Comparison of ENCODE assay signal across 8 cellular contexts in the genomic region with DNA sequence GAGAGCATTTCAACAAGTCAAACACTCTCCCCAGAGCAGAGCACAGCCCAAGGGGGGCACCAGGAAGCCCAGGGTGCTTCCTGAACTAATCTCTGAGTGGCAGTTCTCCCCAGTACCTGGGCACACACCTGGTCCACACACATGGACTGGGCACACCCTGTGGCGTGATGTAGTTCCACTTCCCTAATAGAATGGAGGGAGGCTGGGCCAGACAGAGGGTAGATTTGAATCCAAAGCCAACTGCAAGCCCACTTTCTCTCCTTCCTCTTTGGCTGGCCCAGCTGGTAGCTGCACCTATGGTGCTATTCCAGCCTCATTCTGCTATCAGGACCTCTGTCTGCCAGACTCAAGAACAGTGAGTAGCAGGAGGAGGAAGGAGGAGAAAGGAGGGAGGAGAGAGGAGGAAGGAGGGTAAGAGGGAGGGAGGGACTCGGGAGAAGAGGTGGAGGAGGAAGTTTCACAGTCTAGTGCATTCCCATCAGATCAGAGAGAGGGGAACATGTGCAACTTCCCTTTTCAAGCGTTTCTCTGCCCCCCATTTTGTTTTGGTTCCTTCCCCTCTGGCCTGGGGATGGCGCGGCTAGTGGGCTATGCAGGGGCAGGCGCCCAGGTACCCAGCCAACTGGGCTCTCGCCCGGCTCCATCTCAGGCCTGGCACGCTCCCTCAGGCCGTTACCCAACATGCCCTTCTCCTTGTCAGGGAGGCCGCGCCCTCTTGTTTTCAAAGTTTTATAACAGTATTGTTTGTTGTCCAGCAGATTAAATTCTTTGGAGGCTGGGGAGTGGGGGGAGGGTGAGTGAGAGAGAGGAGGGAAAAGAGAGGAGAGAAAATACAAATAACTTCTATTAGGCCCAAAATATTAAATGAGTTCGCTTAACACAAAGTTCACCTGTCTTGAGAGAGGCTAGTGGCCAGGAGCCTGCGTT. TPM values are rescaled to one million over a fixed set of nuclear protein-coding genes. Genes with fewer than 3 reads are reported as not detected.
DNase-seq lines count a peak whose midpoint lies in the region; TF ChIP-seq lines count a peak whose summit lies in the region.

No MANE protein-coding gene starts in this region.

- peak overlapping the region; percentile 80 for H3K27ac Mint-ChIP-seq in activated naive CD8-positive, alpha-beta T cell treated with anti-CD3 and anti-CD28 coated beads for 36 hours

- H3K27ac ChIP-seq in layer of hippocampus (ENCODE audit: low read depth, low read length) (peak overlapping the region; percentile 74), tibial artery (peak overlapping the region; percentile 85 to 100), brain microvascular endothelial cell (no peak overlapping the region)

- H3K4me1 Mint-ChIP-seq in activated naive CD8-positive, alpha-beta T cell treated with anti-CD3 and anti-CD28 coated beads for 36 hours: peaks cover 51% of the 10 kb centered on the region

- H3K36me3 Mint-ChIP-seq in activated naive CD8-positive, alpha-beta T cell treated with anti-CD3 and anti-CD28 coated beads for 36 hours: peaks cover 29% of the 10 kb centered on the region

- in situ Hi-C loops in brain microvascular endothelial cell (cut with HindIII; ENCODE audit: low pct_ligation_motif_present, low sequenced_read_pairs): no loop called here

- H3K9me3 Mint-ChIP-seq in activated naive CD8-positive, alpha-beta T cell treated with anti-CD3 and anti-CD28 coated beads for 36 hours: no peaks in the 10 kb centered on the region

- H3K4me3 ChIP-seq in tibial artery (no peak overlapping the region), brain microvascular endothelial cell (ENCODE audit: low read depth, low read length) (no peak overlapping the region), foreskin fibroblast (ENCODE audit: low read depth in 1 of 2, low read length in 2 of 2) (no peak overlapping the region)

- intact Hi-C loops in tibial artery (cut with DNase I; ENCODE audit: low total_unique reads): loop anchor here (10.0 kb wide), 1 partner anchor 417 kb away; no protein-coding TSS in a partner anchor

- H3K9me3 ChIP-seq in tibial artery: no peaks in the 10 kb centered on the region

- TF ChIP-seq CTCF in tibial artery (IDR thresholded peaks at IDR 0.05): no peak
- no peak for TF ChIP-seq CTCF in brain microvascular endothelial cell (IDR thresholded peaks at IDR 0.05; ENCODE audit: low read depth, low read length, missing control alignments)
- no peak for TF ChIP-seq CTCF in foreskin fibroblast (IDR thresholded peaks at IDR 0.05; ENCODE audit: low read depth, low read length)

- H3K27me3 ChIP-seq in layer of hippocampus (ENCODE audit: control insufficient read depth, insufficient read depth, low read length) (no peaks in the 10 kb centered on the region), tibial artery (no peaks in the 10 kb centered on the region), brain microvascular endothelial cell (replicated peaks) (no peaks in the 10 kb centered on the region)

- H3K36me3 ChIP-seq in tibial artery (peaks cover 86 to 100% (median 96%) of the 10 kb centered on the region in 3 donors), brain microvascular endothelial cell (replicated peaks) (no peaks in the 10 kb centered on the region)

- H3K27me3 Mint-ChIP-seq in activated naive CD8-positive, alpha-beta T cell treated with anti-CD3 and anti-CD28 coated beads for 36 hours: no peaks in the 10 kb centered on the region

- peak; percentile 56 for DNase-seq in activated CD8-positive, alpha-beta memory T cell treated with anti-CD3 and anti-CD28 coated beads for 24 hours
- no peak for DNase-seq in activated CD8-positive, alpha-beta memory T cell treated with anti-CD3 and anti-CD28 coated beads, Interleukin-2, amount 50 U/mL, for 4 hours
- DNase-seq in activated naive CD8-positive, alpha-beta T cell treated with anti-CD3 and anti-CD28 coated beads for 36 hours: no peak
- DNase-seq in tibial artery (peak; percentile 34 to 75), brain microvascular endothelial cell (no peak), foreskin fibroblast (no peak), COR-L47 (lab: John Stamatoyannopoulos, UW) (no peak)

- H3K4me3 Mint-ChIP-seq in activated naive CD8-positive, alpha-beta T cell treated with anti-CD3 and anti-CD28 coated beads for 36 hours: no peak overlapping the region

- H3K4me1 ChIP-seq in tibial artery: peaks cover 0 to 89% (median 77%) of the 10 kb centered on the region in 4 donors

RNA-seq across cellular contexts. Expression of a gene that starts 55.8 kb away (rescaled TPM):
- total RNA-seq in activated naive CD8-positive, alpha-beta T cell treated with anti-CD3 and anti-CD28 coated beads for 36 hours: 10 to 100 TPM; 75.0 to 80.2 TPM

Comparison
In these comparisons a context has a peak if more than half of its experiments do, and no peak if none do; other contexts are left out.
1. DNase-seq: peak in activated CD8-positive, alpha-beta memory T cell treated with anti-CD3 and anti-CD28 coated beads for 24 hours (single experiment) and tibial artery (2 of 2); none in activated CD8-positive, alpha-beta memory T cell treated with anti-CD3 and anti-CD28 coated beads, Interleukin-2, amount 50 U/mL, for 4 hours (single experiment), activated naive CD8-positive, alpha-beta T cell treated with anti-CD3 and anti-CD28 coated beads for 36 hours (single experiment), brain microvascular endothelial cell (single experiment), foreskin fibroblast (0 of 2) and COR-L47 (single experiment).